ENCODE assay signal across 9 cellular contexts in genomic region chr11:71451596-71452353, GRCh38. TPM values are rescaled to one million over a fixed set of nuclear protein-coding genes. Genes with fewer than 3 reads are reported as not detected.
DNase-seq lines count a peak whose midpoint lies in the region; ATAC-seq and TF ChIP-seq lines count a peak whose summit lies in the region.
"Had no signal": no experiment of that assay in that cellular context is flagged by ENCODE, and none has a peak within 500 bp of the region (broad histone marks: within the 10 kb centered on the region; RNA-seq: fewer than 3 reads in every experiment).

No MANE protein-coding gene starts in this region.

- peaks cover 49% of the 10 kb centered on the region for H3K4me1 Mint-ChIP-seq in activated T-helper 2 cell treated with anti-CD3 and anti-CD28 coated beads, Interferon-gamma antibody, Interleukin-2, Interleukin-4, amounts not matched to agents 10 μg/mL and 5 μg/mL and 100 μg/mL, durations not matched to agents 14 hours and 24 hours and 36 hours (ENCODE audit: low read depth)

- peaks cover 42% of the 10 kb centered on the region for H3K36me3 Mint-ChIP-seq in activated T-helper 2 cell treated with anti-CD3 and anti-CD28 coated beads, Interferon-gamma antibody, Interleukin-2, Interleukin-4, amounts not matched to agents 10 μg/mL and 5 μg/mL and 100 μg/mL, durations not matched to agents 14 hours and 24 hours and 36 hours (ENCODE audit: low read depth)

- H3K9ac ChIP-seq in iPS-15b (ENCODE audit: low read depth, low read length) (no peak overlapping the region), skeletal muscle tissue (ENCODE audit: low read depth in 1 of 3, low read length in 3 of 3) (peak overlapping the region; percentile 85 to 93 (median 91))

- no peak for TF ChIP-seq CTCF in BE2C (IDR thresholded peaks at IDR 0.05; ENCODE audit: low read depth, low read length)
- no peak for TF ChIP-seq CTCF in HFF-Myc (IDR thresholded peaks at IDR 0.05; ENCODE audit: low read depth, low read length, missing control alignments)

- H3K27ac Mint-ChIP-seq in activated T-helper 2 cell treated with anti-CD3 and anti-CD28 coated beads, Interferon-gamma antibody, Interleukin-2, Interleukin-4, amounts not matched to agents 10 μg/mL and 5 μg/mL and 100 μg/mL, durations not matched to agents 14 hours and 24 hours and 36 hours = peak overlapping the region; percentile 88

- H3K4me3 ChIP-seq in BE2C (ENCODE audit: low read depth, low read length) (peak overlapping the region; percentile 87), HFF-Myc (replicated peaks; ENCODE audit: low read depth, low read length) (peak overlapping the region; percentile 97), iPS-15b (ENCODE audit: low read depth, low read length) (peak overlapping the region; percentile 75), skeletal muscle tissue (ENCODE audit: low read length in 3 of 3) (peak overlapping the region; percentile 95 to 96 (median 96))

- no peaks in the 10 kb centered on the region for H3K9me3 Mint-ChIP-seq in activated T-helper 2 cell treated with anti-CD3 and anti-CD28 coated beads, Interferon-gamma antibody, Interleukin-2, Interleukin-4, amounts not matched to agents 10 μg/mL and 5 μg/mL and 100 μg/mL, durations not matched to agents 14 hours and 24 hours and 36 hours

- peak overlapping the region; percentile 89 for H3K4me3 Mint-ChIP-seq in activated T-helper 2 cell treated with anti-CD3 and anti-CD28 coated beads, Interferon-gamma antibody, Interleukin-2, Interleukin-4, amounts not matched to agents 10 μg/mL and 5 μg/mL and 100 μg/mL, durations not matched to agents 14 hours and 24 hours and 36 hours (ENCODE audit: low read depth)

- no peaks in the 10 kb centered on the region for H3K27me3 ChIP-seq in BE2C
- H3K27me3 ChIP-seq in iPS-15b (ENCODE audit: control insufficient read depth, insufficient read depth, low read length) = no peaks in the 10 kb centered on the region
- H3K27me3 ChIP-seq in skeletal muscle tissue (ENCODE audit: control insufficient read depth in 3 of 3, insufficient read depth in 3 of 3, low read length in 3 of 3) = no peaks in the 10 kb centered on the region

- ATAC-seq in HG02571 (IDR thresholded peaks at IDR 0.05; ENCODE audit: unreplicated experiment) = no peak
- ATAC-seq: HCT116 had no signal

- peak overlapping the region; percentile 74 for H3K27ac ChIP-seq in skeletal muscle tissue (ENCODE audit: low read depth, low read length)

- H3K9me3 ChIP-seq in BE2C = no peaks in the 10 kb centered on the region
- no peaks in the 10 kb centered on the region for H3K9me3 ChIP-seq in iPS-15b (ENCODE audit: control insufficient read depth, insufficient read depth, low read length)
- no peaks in the 10 kb centered on the region for H3K9me3 ChIP-seq in skeletal muscle tissue (ENCODE audit: control insufficient read depth in 3 of 3, low read length in 3 of 3)

- peak; percentile 39 for DNase-seq in BE2C
- no peak for DNase-seq in HFF-Myc (ENCODE audit: extremely low read depth, low read depth)
- DNase-seq in activated T-helper 2 cell treated with anti-CD3 and anti-CD28 coated beads, Interferon-gamma antibody, Interleukin-2, Interleukin-4, amounts not matched to agents 10 μg/mL and 5 μg/mL and 100 μg/mL, durations not matched to agents 14 hours and 24 hours and 36 hours (ENCODE audit: low spot score) = no peak
- no peak for DNase-seq in HuH-7 (ENCODE audit: low spot score)
- DNase-seq in NCI-H226 = no peak

- H3K4me1 ChIP-seq in BE2C (peaks cover 11% of the 10 kb centered on the region), iPS-15b (ENCODE audit: control insufficient read depth, insufficient read depth, low read length) (peaks cover 4% of the 10 kb centered on the region), skeletal muscle tissue (ENCODE audit: control insufficient read depth in 3 of 3, insufficient read depth in 3 of 3, low read length in 3 of 3) (peaks cover 21 to 41% (median 26%) of the 10 kb centered on the region in 3 donors)

- peaks cover 6% of the 10 kb centered on the region for H3K36me3 ChIP-seq in BE2C
- H3K36me3 ChIP-seq in iPS-15b (ENCODE audit: control insufficient read depth, insufficient read depth, low read length) = peaks cover 9% of the 10 kb centered on the region
- peaks cover 13 to 20% (median 18%) of the 10 kb centered on the region in 3 donors for H3K36me3 ChIP-seq in skeletal muscle tissue (ENCODE audit: control insufficient read depth in 3 of 3, insufficient read depth in 3 of 3, low read length in 3 of 3)

- H3K27me3 Mint-ChIP-seq in activated T-helper 2 cell treated with anti-CD3 and anti-CD28 coated beads, Interferon-gamma antibody, Interleukin-2, Interleukin-4, amounts not matched to agents 10 μg/mL and 5 μg/mL and 100 μg/mL, durations not matched to agents 14 hours and 24 hours and 36 hours (ENCODE audit: low read depth) = no peaks in the 10 kb centered on the region

- intact Hi-C loops in activated T-helper 2 cell treated with anti-CD3 and anti-CD28 coated beads, Interferon-gamma antibody, Interleukin-2, Interleukin-4, amounts not matched to agents 10 μg/mL and 5 μg/mL and 100 μg/mL, durations not matched to agents 14 hours and 24 hours and 36 hours (cut with micrococcal nuclease) = loop anchor here (2.0 kb wide), 1 partner anchor 37 kb away; no protein-coding TSS in a partner anchor

RNA-seq across cellular contexts. Expression of gene NADSYN1, which starts 1.2 kb away (rescaled TPM):
- 3.7 TPM for polyA plus RNA-seq in BE2C (2012; ENCODE audit: insufficient read depth, insufficient read length, low read depth)
- 114 and 117 TPM in 2 replicates for total RNA-seq in activated T-helper 2 cell treated with anti-CD3 and anti-CD28 coated beads, Interferon-gamma antibody, Interleukin-2, Interleukin-4, amounts not matched to agents 10 μg/mL and 5 μg/mL and 100 μg/mL, durations not matched to agents 14 hours and 24 hours and 36 hours
- 27.7 TPM for total RNA-seq in skeletal muscle tissue

RNA-seq across cellular contexts. Expression of gene DHCR7, which starts 3.6 kb away (rescaled TPM):
- polyA plus RNA-seq in BE2C (2012; ENCODE audit: insufficient read depth, insufficient read length, low read depth) = 86.6 TPM
- total RNA-seq in activated T-helper 2 cell treated with anti-CD3 and anti-CD28 coated beads, Interferon-gamma antibody, Interleukin-2, Interleukin-4, amounts not matched to agents 10 μg/mL and 5 μg/mL and 100 μg/mL, durations not matched to agents 14 hours and 24 hours and 36 hours = 129 and 136 TPM in 2 replicates
- 9.9 TPM for total RNA-seq in skeletal muscle tissue

Comparison
In these comparisons a context has a peak if more than half of its experiments do, and no peak if none do; other contexts are left out.
1. RNA of gene DHCR7, which starts 3.6 kb away (total RNA-seq): 129 to 136 TPM in activated T-helper 2 cell treated with anti-CD3 and anti-CD28 coated beads, Interferon-gamma antibody, Interleukin-2, Interleukin-4, amounts not matched to agents 10 μg/mL and 5 μg/mL and 100 μg/mL, durations not matched to agents 14 hours and 24 hours and 36 hours; 9.9 TPM in skeletal muscle tissue (single experiment); every median in the first group is over 10 times any median in the second.
2. Peak in every context shown above with its lines, with median percentiles within 50 percentile points of each other: H3K4me3 ChIP-seq.